Comparison of ENCODE assay signal across 8 cellular contexts in genomic region chr6:47308674-47309325, GRCh38. TPM values are rescaled to one million over a fixed set of nuclear protein-coding genes. Genes with fewer than 3 reads are reported as not detected.
DNase-seq lines count a peak whose midpoint lies in the region; ATAC-seq and TF ChIP-seq lines count a peak whose summit lies in the region.

No MANE protein-coding gene starts in this region.

- no peak overlapping the region for H3K27ac Mint-ChIP-seq in stimulated activated naive CD8-positive, alpha-beta T cell treated with anti-CD3 and anti-CD28 coated beads, Interleukin-15, amount 100 ng/mL, for 72 hours

- H3K36me3 ChIP-seq in H7 (replicated peaks; ENCODE audit: control insufficient read depth, insufficient read depth, low read length), result no peaks in the 10 kb centered on the region

- H3K4me3 ChIP-seq in H7 (ENCODE audit: insufficient read depth, low read depth, low read length) (peak overlapping the region; percentile 71), cardiac fibroblast (replicated peaks in 1 of 2; ENCODE audit: low read depth in 2 of 2, low read length in 2 of 2) (peak overlapping the region; percentile 83 to 91)

- H3K27me3 ChIP-seq in H7 (ENCODE audit: control insufficient read depth, insufficient read depth, low read length), result no peaks in the 10 kb centered on the region

- peak overlapping the region; percentile 73 to 86 for H3K4me3 Mint-ChIP-seq in stimulated activated naive CD8-positive, alpha-beta T cell treated with anti-CD3 and anti-CD28 coated beads, Interleukin-15, amount 100 ng/mL, for 72 hours

- DNase-seq in NCI-H2081 (lab: John Stamatoyannopoulos, UW) (peak; percentile 18 to 38), NCI-H2081 treated with DMSO at 0.1 percent for 48 hours (lab: John Stamatoyannopoulos, UW) (no peak), H7 (peak; percentile 73), NCI-H345 treated with DMSO at 0.1 percent for 48 hours (lab: John Stamatoyannopoulos, UW; ENCODE audit: unreplicated experiment) (peak; percentile 9), cardiac fibroblast (ENCODE audit: low read depth in 2 of 2) (peak in 1 of 2 donors; percentile 60), kidney tubule cell (ENCODE audit: low spot score) (peak; percentile 49)
- no peak for DNase-seq in stimulated activated naive CD8-positive, alpha-beta T cell treated with anti-CD3 and anti-CD28 coated beads, Interleukin-15, amount 100 ng/mL, for 72 hours

- H3K4me1 Mint-ChIP-seq in stimulated activated naive CD8-positive, alpha-beta T cell treated with anti-CD3 and anti-CD28 coated beads, Interleukin-15, amount 100 ng/mL, for 72 hours, result peaks cover 16% of the 10 kb centered on the region

- ATAC-seq in stimulated activated naive CD8-positive, alpha-beta T cell treated with anti-CD3 and anti-CD28 coated beads, Interleukin-15, amount 100 ng/mL, for 72 hours, result peak; percentile 32
- ATAC-seq in GM21528 (IDR thresholded peaks at IDR 0.05; ENCODE audit: low FRiP score, unreplicated experiment), result no peak

- peaks cover 54% of the 10 kb centered on the region for H3K27me3 Mint-ChIP-seq in stimulated activated naive CD8-positive, alpha-beta T cell treated with anti-CD3 and anti-CD28 coated beads, Interleukin-15, amount 100 ng/mL, for 72 hours

- no peak for TF ChIP-seq CTCF in cardiac fibroblast (IDR thresholded peaks at IDR 0.05; ENCODE audit: low read depth, low read length)

- H3K9me3 Mint-ChIP-seq in stimulated activated naive CD8-positive, alpha-beta T cell treated with anti-CD3 and anti-CD28 coated beads, Interleukin-15, amount 100 ng/mL, for 72 hours, result no peaks in the 10 kb centered on the region

RNA-seq across cellular contexts. Expression of gene TNFRSF21, which starts 0.9 kb away (rescaled TPM):
- total RNA-seq in H7 (2014; rRNA removed; shearing (Covaris generic)), result 47.5 and 50.8 TPM in 2 replicates

Comparison
In these comparisons a context has a peak if more than half of its experiments do, and no peak if none do; other contexts are left out.
1. DNase-seq: peak in NCI-H2081 (2 of 2), H7 (single experiment), NCI-H345 treated with DMSO at 0.1 percent for 48 hours (single experiment) and kidney tubule cell (single experiment); none in NCI-H2081 treated with DMSO at 0.1 percent for 48 hours (single experiment) and stimulated activated naive CD8-positive, alpha-beta T cell treated with anti-CD3 and anti-CD28 coated beads, Interleukin-15, amount 100 ng/mL, for 72 hours (0 of 2).